In the genomic region with DNA sequence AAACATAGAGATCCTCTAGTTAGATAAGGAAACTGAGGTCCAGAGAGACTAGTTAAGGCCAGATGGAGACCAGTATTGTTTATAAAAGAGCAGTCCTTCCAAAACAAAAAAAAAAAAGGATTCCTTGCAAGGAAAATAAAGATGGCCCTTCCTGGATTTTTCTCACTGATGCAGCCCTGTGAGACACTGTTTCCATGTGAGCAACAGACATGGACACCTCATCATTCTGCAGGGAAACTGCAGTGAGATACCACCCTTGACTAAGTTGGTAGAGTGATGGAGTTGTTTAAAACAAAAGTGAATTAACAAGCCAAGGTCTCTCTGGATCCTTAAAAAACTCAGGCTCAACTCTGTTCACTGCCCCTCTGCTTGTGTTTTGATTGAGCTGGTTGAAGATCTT, we compare ENCODE assay signal across 25 cellular contexts.
"Had no signal": no experiment of that assay in that cellular context is flagged by ENCODE, and none has a peak within 500 bp of the region (broad histone marks: within the 10 kb centered on the region; RNA-seq: fewer than 3 reads in every experiment).

No MANE protein-coding gene starts in this region.

- H3K27me3 ChIP-seq: colonic mucosa, gastroesophageal sphincter, sigmoid colon had no signal

- DNase-seq: activated B cell treated with CpG ODN at 0.5 μM for 24 hours; activated CD4-positive, alpha-beta T cell treated with anti-CD3 and anti-CD28 coated beads for 36 hours; activated CD4-positive, alpha-beta T cell treated with anti-CD3 and anti-CD28 coated beads, Interleukin-2, amount 50 U/mL, for 4 hours; activated CD8-positive, alpha-beta memory T cell treated with anti-CD3 and anti-CD28 coated beads for 24 hours; activated CD8-positive, alpha-beta memory T cell treated with anti-CD3 and anti-CD28 coated beads, Interleukin-2, amount 50 U/mL, for 48 hours; activated naive CD4-positive, alpha-beta T cell; activated naive CD8-positive, alpha-beta T cell treated with anti-CD3 and anti-CD28 coated beads for 36 hours; activated T-cell treated with anti-CD3 and anti-CD28 coated beads, Interleukin-2, amount 50 U/mL, for 4 hours; colonic mucosa; dorsolateral prefrontal cortex; effector memory CD8-positive, alpha-beta T cell; head of caudate nucleus; hypothalamus; islet precursor cell; left colon; naive B cell; occipital lobe; sigmoid colon; stimulated activated CD4-positive, alpha-beta T cell treated with anti-CD3 and anti-CD28 coated beads, Interleukin-15, amount 100 ng/mL, for 24 hours; stimulated activated naive CD4-positive, alpha-beta T cell; T-helper 1 cell had no signal

- H3K36me3 ChIP-seq: colonic mucosa, sigmoid colon, thoracic aorta had no signal

- H3K4me2 ChIP-seq: smooth muscle cell had no signal

- H3K9me3 ChIP-seq: colonic mucosa, gastroesophageal sphincter, sigmoid colon, thoracic aorta had no signal

- ATAC-seq: activated CD4-positive, alpha-beta T cell treated with anti-CD3 and anti-CD28 coated beads for 36 hours; activated T-cell treated with anti-CD3 and anti-CD28 coated beads, Interleukin-2, amount 50 U/mL, for 4 hours; effector memory CD8-positive, alpha-beta T cell; gastroesophageal sphincter; left colon had no signal

- H3K4me3 ChIP-seq: colonic mucosa, dorsolateral prefrontal cortex, gastroesophageal sphincter, sigmoid colon, smooth muscle cell, thoracic aorta had no signal

- H3K27ac ChIP-seq: colonic mucosa, epithelial cell of prostate, gastroesophageal sphincter, sigmoid colon, thoracic aorta had no signal

- H3K4me1 ChIP-seq: colonic mucosa had no signal
